1 cellular context compared by ENCODE assay signal in the genomic region with DNA sequence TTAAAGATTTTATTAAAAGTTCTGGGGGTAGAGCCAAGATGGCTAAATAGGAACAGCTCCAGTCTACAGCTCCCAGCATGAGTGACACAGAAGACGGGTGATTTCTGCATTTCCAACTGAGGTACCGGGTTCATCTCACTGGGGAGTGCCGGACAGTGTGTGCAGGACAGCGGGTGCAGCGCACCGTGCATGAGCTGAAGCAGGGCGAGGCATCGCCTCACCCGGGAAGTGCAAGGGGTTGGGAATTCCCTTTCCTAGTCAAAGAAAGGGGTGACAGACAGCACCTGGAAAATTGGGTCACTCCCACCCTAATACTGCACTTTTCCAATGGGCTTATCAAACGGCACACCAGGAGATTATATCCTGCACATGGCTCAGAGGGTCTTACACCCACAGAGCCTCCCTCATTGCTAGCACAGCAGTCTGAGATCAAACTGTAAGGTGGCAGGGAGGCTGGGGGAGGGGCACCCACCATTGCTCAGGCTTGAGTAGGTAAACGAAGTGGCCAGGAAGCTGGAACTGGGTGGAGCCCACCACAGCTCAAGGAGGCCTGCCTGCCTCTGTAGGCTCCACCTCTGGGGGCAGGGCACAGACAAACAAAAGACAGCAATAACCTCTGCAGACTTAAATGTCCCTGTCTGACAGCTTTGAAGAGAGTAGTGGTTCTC. TPM values are rescaled to one million over a fixed set of nuclear protein-coding genes. Genes with fewer than 3 reads are reported as not detected.
"Had no signal": no experiment of that assay in that cellular context is flagged by ENCODE, and none has a peak within 500 bp of the region (broad histone marks: within the 10 kb centered on the region; RNA-seq: fewer than 3 reads in every experiment).

No MANE protein-coding gene starts in this region.

RNA-seq across cellular contexts. Expression of a gene that starts 48.7 kb away (rescaled TPM):
- total RNA-seq: pulmonary artery endothelial cell had no signal
